37 cellular contexts compared by ENCODE assay signal in genomic region chr15:83489690-83490089, GRCh38. TPM values are rescaled to one million over a fixed set of nuclear protein-coding genes. Genes with fewer than 3 reads are reported as not detected.
"Had no signal": no experiment of that assay in that cellular context is flagged by ENCODE, and none has a peak within 500 bp of the region (broad histone marks: within the 10 kb centered on the region; RNA-seq: fewer than 3 reads in every experiment).

No MANE protein-coding gene starts in this region.

- FAIRE-seq: astrocyte, bronchial epithelial cell had no signal

- DNase-seq: activated effector memory CD4-positive, alpha-beta T cell treated with anti-CD3 and anti-CD28 coated beads, Interleukin-2, amount 50 U/mL, for 16 hours; activated effector memory CD4-positive, alpha-beta T cell treated with Interleukin-2 at 50 U/mL for 16 hours; activated gamma-delta T cell; activated gamma-delta T cell treated with Interleukin-2 at 50 U/mL for 16 hours; activated naive CD4-positive, alpha-beta T cell; activated naive CD4-positive, alpha-beta T cell treated with anti-CD3 and anti-CD28 coated beads for 36 hours; activated naive CD4-positive, alpha-beta T cell treated with anti-CD3 and anti-CD28 coated beads, Interleukin-2, amount 10 ng/mL, durations not matched to agents 7 days and 5 days; activated naive CD4-positive, alpha-beta T cell treated with anti-CD3 and anti-CD28 coated beads, Interleukin-2, amount 50 U/mL, for 16 hours; activated naive CD4-positive, alpha-beta T cell treated with Interleukin-2 at 50 U/mL for 16 hours; activated naive CD8-positive, alpha-beta T cell treated with anti-CD3 and anti-CD28 coated beads for 36 hours; activated naive CD8-positive, alpha-beta T cell treated with anti-CD3 and anti-CD28 coated beads, Interleukin-2, amount 10 ng/mL, durations not matched to agents 7 days and 5 days; activated naive CD8-positive, alpha-beta T cell treated with anti-CD3 and anti-CD28 coated beads, Interleukin-2, amount 50 U/mL, for 24 hours; activated T-cell treated with anti-CD3 and anti-CD28 coated beads, Interleukin-2, amount 50 U/mL, for 1 hour; activated T-cell treated with anti-CD3 and anti-CD28 coated beads, Interleukin-2, amount 50 U/mL, for 24 hours; activated T-cell treated with anti-CD3 and anti-CD28 coated beads, Interleukin-2, amount 50 U/mL, for 4 hours; activated T-cell treated with anti-CD3 and anti-CD28 coated beads, Interleukin-2, amount 50 U/mL, for 48 hours; activated T-cell treated with anti-CD3 and anti-CD28 coated beads, Interleukin-2, amount 50 U/mL, for 72 hours; adrenal gland; amniotic stem cell; amygdala; anterior cingulate cortex; aorta; body of pancreas; brain microvascular endothelial cell; caudate nucleus; central memory CD4-positive, alpha-beta T cell; cerebellar nuclear complex had no signal

- H3K27ac ChIP-seq: adrenal gland, ascending aorta, body of pancreas, brain microvascular endothelial cell, breast epithelium, cardiac muscle cell had no signal

- H3K9me3 ChIP-seq: adrenal gland, ascending aorta, body of pancreas, breast epithelium had no signal

- H3K27me3 ChIP-seq: adrenal gland, ascending aorta, body of pancreas, brain microvascular endothelial cell, cardiac muscle cell had no signal

- H3K4me1 ChIP-seq: adrenal gland, ascending aorta, body of pancreas, breast epithelium had no signal

- H3K36me3 ChIP-seq: adrenal gland, ascending aorta, brain microvascular endothelial cell, breast epithelium, cardiac muscle cell had no signal

- ATAC-seq: activated naive CD4-positive, alpha-beta T cell treated with anti-CD3 and anti-CD28 coated beads, Interleukin-2, amount 50 U/mL, for 72 hours; activated naive CD8-positive, alpha-beta T cell treated with anti-CD3 and anti-CD28 coated beads, Interleukin-2, amount 50 U/mL, for 24 hours; activated T-cell treated with anti-CD3 and anti-CD28 coated beads, Interleukin-2, amount 50 U/mL, for 4 hours; activated T-cell treated with anti-CD3 and anti-CD28 coated beads, Interleukin-2, amount 50 U/mL, for 72 hours; activated T-helper 17 cell treated with anti-CD3 and anti-CD28 coated beads, Interleukin-2, amount 50 U/mL, for 72 hours; body of pancreas had no signal

- H3K4me3 ChIP-seq: adrenal gland, ascending aorta, body of pancreas, breast epithelium, cardiac muscle cell had no signal

RNA-seq across cellular contexts. Expression of gene SH3GL3, which starts 42.5 kb away (rescaled TPM):
- total RNA-seq: activated naive CD4-positive, alpha-beta T cell treated with anti-CD3 and anti-CD28 coated beads for 36 hours; activated naive CD4-positive, alpha-beta T cell treated with anti-CD3 and anti-CD28 coated beads, Interleukin-2, amount 50 U/mL, for 72 hours; activated naive CD8-positive, alpha-beta T cell treated with anti-CD3 and anti-CD28 coated beads for 36 hours; activated naive CD8-positive, alpha-beta T cell treated with anti-CD3 and anti-CD28 coated beads, Interleukin-2, amount 10 ng/mL, durations not matched to agents 7 days and 5 days; activated T-cell treated with anti-CD3 and anti-CD28 coated beads, Interleukin-2, amount 50 U/mL, for 4 hours; activated T-helper 1 cell treated with anti-CD3 and anti-CD28 coated beads, Interleukin-12 subunit alpha, Interleukin-12 subunit beta, Interleukin-2, Interleukin-4 antibody, amounts not matched to agents 30 ng/mL and 10 ng/mL and 1 ng/mL, durations not matched to agents 14 hours and 24 hours and 36 hours; ascending aorta; breast epithelium; cardiac septum; chondrocyte had no signal
- polyA plus RNA-seq: aorta had no signal
